ENCODE assay signal across 2 cellular contexts in genomic region chr4:28548549-28548948, GRCh38.
TF ChIP-seq lines count a peak whose summit lies in the region.

No MANE protein-coding gene starts in this region.

TF ChIP-seq in SK-N-SH, 30 proteins besides CTCF, POLR2A, EP300 and RAD21 (continued from another document):
- TF ChIP-seq USF2 (IDR thresholded peaks at IDR 0.05; ENCODE audit: borderline replicate concordance, low read depth, low read length) (no peak), TAF1 (IDR thresholded peaks at IDR 0.05; ENCODE audit: borderline replicate concordance, low read depth, low read length) (no peak), RFX5 (IDR thresholded peaks at IDR 0.05; ENCODE audit: low read length) (no peak), YY1 (IDR thresholded peaks at IDR 0.05; ENCODE audit: low read depth) (no peak), CHD2 (IDR thresholded peaks at IDR 0.05; ENCODE audit: low read length, partially characterized antibody) (no peak), REST (IDR thresholded peaks at IDR 0.05; ENCODE audit: low read depth, low read length) (no peak)
TF ChIP-seq in SK-N-SH: peak in this region for 0.

TF ChIP-seq in SK-N-SH treated with all-trans-retinoic acid at 6 μM for 48 hours, 23 proteins besides CTCF, POLR2A, EP300 and RAD21 (continued from another document):
- TF ChIP-seq CREB5 (CRISPR knock-in tag; IDR thresholded peaks at IDR 0.05; ENCODE audit: low read depth) = no peak
- TF ChIP-seq OSR1 (CRISPR knock-in tag; IDR thresholded peaks at IDR 0.05) = no peak
- no peak for TF ChIP-seq POU6F1 (CRISPR knock-in tag; IDR thresholded peaks at IDR 0.05; ENCODE audit: borderline replicate concordance, low read depth)
- TF ChIP-seq ZC3H10 (CRISPR knock-in tag; IDR thresholded peaks at IDR 0.05) = no peak
- TF ChIP-seq ZNF70 (CRISPR knock-in tag; IDR thresholded peaks at IDR 0.05) = no peak
- no peak for TF ChIP-seq TSHZ2 (CRISPR knock-in tag; IDR thresholded peaks at IDR 0.05)
- no peak for TF ChIP-seq SNAI2 (CRISPR knock-in tag; IDR thresholded peaks at IDR 0.05)
- TF ChIP-seq ZNF8 (CRISPR knock-in tag; IDR thresholded peaks at IDR 0.05) = no peak
- no peak for TF ChIP-seq ISL1 (CRISPR knock-in tag; IDR thresholded peaks at IDR 0.05)
